Comparison of ENCODE assay signal across 1 cellular context in the genomic region with DNA sequence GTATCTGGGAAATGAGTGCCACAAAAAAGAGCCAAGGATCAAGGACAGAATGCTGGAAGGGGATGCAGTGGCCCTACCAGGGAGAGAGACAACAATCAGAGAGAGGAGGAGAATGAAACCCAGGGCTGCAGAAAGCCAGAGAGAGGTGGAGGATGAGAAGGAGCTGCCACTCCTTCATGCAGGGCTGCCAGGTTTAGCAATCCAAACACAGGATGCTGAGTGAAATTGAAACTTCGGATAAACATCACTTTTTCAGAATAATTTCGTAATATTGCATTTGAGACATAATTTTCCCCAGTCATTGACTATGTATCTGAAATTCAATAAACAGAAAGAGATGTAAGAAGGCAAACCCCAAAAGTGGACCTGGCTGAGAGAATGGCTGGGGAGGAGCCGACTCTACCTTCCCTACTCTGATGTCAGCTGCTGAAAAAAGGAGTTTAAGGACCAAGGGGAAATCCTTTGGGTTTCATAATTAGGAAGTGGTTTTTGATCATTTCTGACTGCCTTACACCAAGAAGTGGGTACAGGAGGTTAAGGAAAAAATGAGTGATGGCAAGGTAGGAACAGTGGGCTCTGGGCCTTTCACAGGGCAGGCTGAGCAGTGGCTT.
TF ChIP-seq lines count a peak whose summit lies in the region.

No MANE protein-coding gene starts in this region.

TF ChIP-seq in WTC11, 78 proteins besides CTCF, POLR2A, EP300 and RAD21 (continued from another document):
- TF ChIP-seq, protein P1, sequence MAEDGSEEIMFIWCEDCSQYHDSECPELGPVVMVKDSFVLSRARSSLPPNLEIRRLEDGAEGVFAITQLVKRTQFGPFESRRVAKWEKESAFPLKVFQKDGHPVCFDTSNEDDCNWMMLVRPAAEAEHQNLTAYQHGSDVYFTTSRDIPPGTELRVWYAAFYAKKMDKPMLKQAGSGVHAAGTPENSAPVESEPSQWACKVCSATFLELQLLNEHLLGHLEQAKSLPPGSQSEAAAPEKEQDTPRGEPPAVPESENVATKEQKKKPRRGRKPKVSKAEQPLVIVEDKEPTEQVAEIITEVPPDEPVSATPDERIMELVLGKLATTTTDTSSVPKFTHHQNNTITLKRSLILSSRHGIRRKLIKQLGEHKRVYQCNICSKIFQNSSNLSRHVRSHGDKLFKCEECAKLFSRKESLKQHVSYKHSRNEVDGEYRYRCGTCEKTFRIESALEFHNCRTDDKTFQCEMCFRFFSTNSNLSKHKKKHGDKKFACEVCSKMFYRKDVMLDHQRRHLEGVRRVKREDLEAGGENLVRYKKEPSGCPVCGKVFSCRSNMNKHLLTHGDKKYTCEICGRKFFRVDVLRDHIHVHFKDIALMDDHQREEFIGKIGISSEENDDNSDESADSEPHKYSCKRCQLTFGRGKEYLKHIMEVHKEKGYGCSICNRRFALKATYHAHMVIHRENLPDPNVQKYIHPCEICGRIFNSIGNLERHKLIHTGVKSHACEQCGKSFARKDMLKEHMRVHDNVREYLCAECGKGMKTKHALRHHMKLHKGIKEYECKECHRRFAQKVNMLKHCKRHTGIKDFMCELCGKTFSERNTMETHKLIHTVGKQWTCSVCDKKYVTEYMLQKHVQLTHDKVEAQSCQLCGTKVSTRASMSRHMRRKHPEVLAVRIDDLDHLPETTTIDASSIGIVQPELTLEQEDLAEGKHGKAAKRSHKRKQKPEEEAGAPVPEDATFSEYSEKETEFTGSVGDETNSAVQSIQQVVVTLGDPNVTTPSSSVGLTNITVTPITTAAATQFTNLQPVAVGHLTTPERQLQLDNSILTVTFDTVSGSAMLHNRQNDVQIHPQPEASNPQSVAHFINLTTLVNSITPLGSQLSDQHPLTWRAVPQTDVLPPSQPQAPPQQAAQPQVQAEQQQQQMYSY (CRISPR knock-in tag; IDR thresholded peaks at IDR 0.05) = no peak
- TF ChIP-seq SOX15 (CRISPR knock-in tag; IDR thresholded peaks at IDR 0.05) = no peak
- TF ChIP-seq ZNF263 (CRISPR knock-in tag; IDR thresholded peaks at IDR 0.05; ENCODE audit: low read depth) = no peak
- TF ChIP-seq, protein P2, sequence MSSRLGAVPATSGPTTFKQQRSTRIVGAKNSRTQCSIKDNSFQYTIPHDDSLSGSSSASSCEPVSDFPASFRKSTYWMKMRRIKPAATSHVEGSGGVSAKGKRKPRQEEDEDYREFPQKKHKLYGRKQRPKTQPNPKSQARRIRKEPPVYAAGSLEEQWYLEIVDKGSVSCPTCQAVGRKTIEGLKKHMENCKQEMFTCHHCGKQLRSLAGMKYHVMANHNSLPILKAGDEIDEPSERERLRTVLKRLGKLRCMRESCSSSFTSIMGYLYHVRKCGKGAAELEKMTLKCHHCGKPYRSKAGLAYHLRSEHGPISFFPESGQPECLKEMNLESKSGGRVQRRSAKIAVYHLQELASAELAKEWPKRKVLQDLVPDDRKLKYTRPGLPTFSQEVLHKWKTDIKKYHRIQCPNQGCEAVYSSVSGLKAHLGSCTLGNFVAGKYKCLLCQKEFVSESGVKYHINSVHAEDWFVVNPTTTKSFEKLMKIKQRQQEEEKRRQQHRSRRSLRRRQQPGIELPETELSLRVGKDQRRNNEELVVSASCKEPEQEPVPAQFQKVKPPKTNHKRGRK (CRISPR knock-in tag; IDR thresholded peaks at IDR 0.05; ENCODE audit: borderline replicate concordance) = no peak
- TF ChIP-seq ZNF317 (CRISPR knock-in tag; IDR thresholded peaks at IDR 0.05; ENCODE audit: borderline replicate concordance, low read depth) = no peak
- TF ChIP-seq, protein P3, sequence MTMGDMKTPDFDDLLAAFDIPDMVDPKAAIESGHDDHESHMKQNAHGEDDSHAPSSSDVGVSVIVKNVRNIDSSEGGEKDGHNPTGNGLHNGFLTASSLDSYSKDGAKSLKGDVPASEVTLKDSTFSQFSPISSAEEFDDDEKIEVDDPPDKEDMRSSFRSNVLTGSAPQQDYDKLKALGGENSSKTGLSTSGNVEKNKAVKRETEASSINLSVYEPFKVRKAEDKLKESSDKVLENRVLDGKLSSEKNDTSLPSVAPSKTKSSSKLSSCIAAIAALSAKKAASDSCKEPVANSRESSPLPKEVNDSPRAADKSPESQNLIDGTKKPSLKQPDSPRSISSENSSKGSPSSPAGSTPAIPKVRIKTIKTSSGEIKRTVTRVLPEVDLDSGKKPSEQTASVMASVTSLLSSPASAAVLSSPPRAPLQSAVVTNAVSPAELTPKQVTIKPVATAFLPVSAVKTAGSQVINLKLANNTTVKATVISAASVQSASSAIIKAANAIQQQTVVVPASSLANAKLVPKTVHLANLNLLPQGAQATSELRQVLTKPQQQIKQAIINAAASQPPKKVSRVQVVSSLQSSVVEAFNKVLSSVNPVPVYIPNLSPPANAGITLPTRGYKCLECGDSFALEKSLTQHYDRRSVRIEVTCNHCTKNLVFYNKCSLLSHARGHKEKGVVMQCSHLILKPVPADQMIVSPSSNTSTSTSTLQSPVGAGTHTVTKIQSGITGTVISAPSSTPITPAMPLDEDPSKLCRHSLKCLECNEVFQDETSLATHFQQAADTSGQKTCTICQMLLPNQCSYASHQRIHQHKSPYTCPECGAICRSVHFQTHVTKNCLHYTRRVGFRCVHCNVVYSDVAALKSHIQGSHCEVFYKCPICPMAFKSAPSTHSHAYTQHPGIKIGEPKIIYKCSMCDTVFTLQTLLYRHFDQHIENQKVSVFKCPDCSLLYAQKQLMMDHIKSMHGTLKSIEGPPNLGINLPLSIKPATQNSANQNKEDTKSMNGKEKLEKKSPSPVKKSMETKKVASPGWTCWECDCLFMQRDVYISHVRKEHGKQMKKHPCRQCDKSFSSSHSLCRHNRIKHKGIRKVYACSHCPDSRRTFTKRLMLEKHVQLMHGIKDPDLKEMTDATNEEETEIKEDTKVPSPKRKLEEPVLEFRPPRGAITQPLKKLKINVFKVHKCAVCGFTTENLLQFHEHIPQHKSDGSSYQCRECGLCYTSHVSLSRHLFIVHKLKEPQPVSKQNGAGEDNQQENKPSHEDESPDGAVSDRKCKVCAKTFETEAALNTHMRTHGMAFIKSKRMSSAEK (CRISPR knock-in tag; IDR thresholded peaks at IDR 0.05; ENCODE audit: borderline replicate concordance) = no peak
- TF ChIP-seq, protein P4, sequence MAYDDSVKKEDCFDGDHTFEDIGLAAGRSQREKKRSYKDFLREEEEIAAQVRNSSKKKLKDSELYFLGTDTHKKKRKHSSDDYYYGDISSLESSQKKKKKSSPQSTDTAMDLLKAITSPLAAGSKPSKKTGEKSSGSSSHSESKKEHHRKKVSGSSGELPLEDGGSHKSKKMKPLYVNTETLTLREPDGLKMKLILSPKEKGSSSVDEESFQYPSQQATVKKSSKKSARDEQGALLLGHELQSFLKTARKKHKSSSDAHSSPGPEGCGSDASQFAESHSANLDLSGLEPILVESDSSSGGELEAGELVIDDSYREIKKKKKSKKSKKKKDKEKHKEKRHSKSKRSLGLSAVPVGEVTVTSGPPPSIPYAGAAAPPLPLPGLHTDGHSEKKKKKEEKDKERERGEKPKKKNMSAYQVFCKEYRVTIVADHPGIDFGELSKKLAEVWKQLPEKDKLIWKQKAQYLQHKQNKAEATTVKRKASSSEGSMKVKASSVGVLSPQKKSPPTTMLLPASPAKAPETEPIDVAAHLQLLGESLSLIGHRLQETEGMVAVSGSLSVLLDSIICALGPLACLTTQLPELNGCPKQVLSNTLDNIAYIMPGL (CRISPR knock-in tag; IDR thresholded peaks at IDR 0.05) = no peak
- TF ChIP-seq, protein P5, sequence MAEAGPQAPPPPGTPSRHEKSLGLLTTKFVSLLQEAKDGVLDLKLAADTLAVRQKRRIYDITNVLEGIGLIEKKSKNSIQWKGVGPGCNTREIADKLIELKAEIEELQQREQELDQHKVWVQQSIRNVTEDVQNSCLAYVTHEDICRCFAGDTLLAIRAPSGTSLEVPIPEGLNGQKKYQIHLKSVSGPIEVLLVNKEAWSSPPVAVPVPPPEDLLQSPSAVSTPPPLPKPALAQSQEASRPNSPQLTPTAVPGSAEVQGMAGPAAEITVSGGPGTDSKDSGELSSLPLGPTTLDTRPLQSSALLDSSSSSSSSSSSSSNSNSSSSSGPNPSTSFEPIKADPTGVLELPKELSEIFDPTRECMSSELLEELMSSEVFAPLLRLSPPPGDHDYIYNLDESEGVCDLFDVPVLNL (CRISPR knock-in tag; IDR thresholded peaks at IDR 0.05; ENCODE audit: borderline replicate concordance, low read depth) = no peak
- TF ChIP-seq, protein P6, sequence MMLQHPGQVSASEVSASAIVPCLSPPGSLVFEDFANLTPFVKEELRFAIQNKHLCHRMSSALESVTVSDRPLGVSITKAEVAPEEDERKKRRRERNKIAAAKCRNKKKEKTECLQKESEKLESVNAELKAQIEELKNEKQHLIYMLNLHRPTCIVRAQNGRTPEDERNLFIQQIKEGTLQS (CRISPR knock-in tag; conservative IDR thresholded peaks at IDR 0.05) = no peak
- TF ChIP-seq ZNF416 (CRISPR knock-in tag; IDR thresholded peaks at IDR 0.05) = no peak
- TF ChIP-seq SMAD3 (CRISPR knock-in tag; IDR thresholded peaks at IDR 0.05; ENCODE audit: borderline replicate concordance) = no peak
- TF ChIP-seq, protein P7, sequence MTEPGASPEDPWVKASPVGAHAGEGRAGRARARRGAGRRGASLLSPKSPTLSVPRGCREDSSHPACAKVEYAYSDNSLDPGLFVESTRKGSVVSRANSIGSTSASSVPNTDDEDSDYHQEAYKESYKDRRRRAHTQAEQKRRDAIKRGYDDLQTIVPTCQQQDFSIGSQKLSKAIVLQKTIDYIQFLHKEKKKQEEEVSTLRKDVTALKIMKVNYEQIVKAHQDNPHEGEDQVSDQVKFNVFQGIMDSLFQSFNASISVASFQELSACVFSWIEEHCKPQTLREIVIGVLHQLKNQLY (CRISPR knock-in tag; IDR thresholded peaks at IDR 0.05) = no peak
TF ChIP-seq in WTC11: peak in this region for 0.
